ENCODE assay signal across 21 cellular contexts in the genomic region with DNA sequence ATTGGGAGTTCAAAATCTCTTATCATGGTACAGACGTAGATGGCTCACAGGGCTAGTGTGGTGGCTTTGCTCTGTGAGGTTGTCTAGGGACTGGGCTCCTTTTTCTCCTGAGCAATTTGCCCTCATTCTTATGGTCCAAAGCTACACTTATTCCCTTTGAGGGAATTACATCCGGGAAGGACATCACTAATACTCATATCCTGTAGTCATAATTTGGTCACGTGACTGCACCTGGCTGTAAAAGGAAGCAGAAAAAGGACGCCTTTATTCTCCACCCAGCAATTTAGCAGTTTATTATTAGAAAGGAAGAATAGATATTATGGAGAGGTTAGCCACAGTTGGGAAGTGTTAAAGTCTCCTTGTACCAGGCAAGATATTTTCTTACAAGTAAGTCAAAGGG. TPM values are rescaled to one million over a fixed set of nuclear protein-coding genes. Genes with fewer than 3 reads are reported as not detected.
DNase-seq lines count a peak whose midpoint lies in the region; ATAC-seq, FAIRE-seq and TF ChIP-seq lines count a peak whose summit lies in the region.
"Had no signal": no experiment of that assay in that cellular context is flagged by ENCODE, and none has a peak within 500 bp of the region (broad histone marks: within the 10 kb centered on the region; RNA-seq: fewer than 3 reads in every experiment).

No MANE protein-coding gene starts in this region.

- H3K9me3 Mint-ChIP-seq in activated T-cell treated with anti-CD3 and anti-CD28 coated beads, Interleukin-2, amount 50 U/mL, for 24 hours: peaks cover 5% of the 10 kb centered on the region
- peaks cover 3% of the 10 kb centered on the region for H3K9me3 Mint-ChIP-seq in CD8-positive, alpha-beta T cell

- POLR2A ChIA-PET in CD8-positive, alpha-beta T cell (lab: Charles Lee): no interaction called here
- POLR2A ChIA-PET in K562 (lab: Yijun Ruan, JAX): interaction anchor here (1.2 to 1.4 kb wide), 2 partner anchors 9 to 27 kb away, joined by 3 to 5 read pairs; no protein-coding TSS in a partner anchor

- no peak overlapping the region for H2AFZ ChIP-seq in K562 (ENCODE audit: low read depth, low read length)
- H2AFZ ChIP-seq: PC-9 had no signal

- TF ChIP-seq RAD21 in K562 (CRISPR knock-in tag; conservative IDR thresholded peaks at IDR 0.05 in 1 of 2, IDR thresholded peaks at IDR 0.05 in 1 of 2): no peak

- H3K9me1 ChIP-seq in K562 (ENCODE audit: control insufficient read depth, insufficient read depth, low read length): no peaks in the 10 kb centered on the region

- ATAC-seq in CD8-positive, alpha-beta T cell: no peak
- ATAC-seq in K562: no peak
- ATAC-seq: A549 had no signal

- BruUV-seq in K562 (replicated peaks; lab: Mats Ljungman, UMichigan): no TSS peak

- H3K4me1 ChIP-seq in CD8-positive, alpha-beta T cell (ENCODE audit: insufficient read depth, low read length): peaks cover 11% of the 10 kb centered on the region
- H3K4me1 ChIP-seq in K562 (replicated peaks in 1 of 2; ENCODE audit: control insufficient read depth in 2 of 2, insufficient read depth in 2 of 2, low read length in 2 of 2) (no peaks in the 10 kb centered on the region), small intestine (ENCODE audit: control insufficient read depth in 2 of 2, insufficient read depth in 1 of 2, low read depth in 1 of 2, low read length in 1 of 2) (no peaks in the 10 kb centered on the region)
- H3K4me1 ChIP-seq: A549 had no signal

- TF ChIP-seq CTCF in CD8-positive, alpha-beta T cell (IDR thresholded peaks at IDR 0.05): no peak
- no peak for TF ChIP-seq CTCF in K562 (IDR thresholded peaks at IDR 0.05 in 2 of 3, conservative IDR thresholded peaks at IDR 0.05 in 1 of 3; ENCODE audit: insufficient read depth in 2 of 3, low read depth in 1 of 3, low read length in 3 of 3)

- H3K27ac ChIP-seq in CD8-positive, alpha-beta T cell (ENCODE audit: low read depth, low read length): no peak overlapping the region
- H3K27ac ChIP-seq in K562 (ENCODE audit: extremely low read depth, low read depth, low read length) (no peak overlapping the region), small intestine (ENCODE audit: low read depth in 1 of 2, low read length in 1 of 2) (peak overlapping the region in 1 of 2 donors; percentile 59)
- H3K27ac ChIP-seq: A549, BLaER1, KMS-11, PC-9, RWPE1 had no signal

- peak overlapping the region; percentile 9 for H3K27ac Mint-ChIP-seq in activated T-cell treated with anti-CD3 and anti-CD28 coated beads, Interleukin-2, amount 50 U/mL, for 24 hours
- H3K27ac Mint-ChIP-seq in CD8-positive, alpha-beta T cell: peak overlapping the region; percentile 1

- intact Hi-C loops in CD8-positive, alpha-beta T cell (cut with DNase I, micrococcal nuclease): no loop called here
- intact Hi-C loops in K562 (cut with micrococcal nuclease): no loop called here

- no peak for TF ChIP-seq EP300 in K562 (IDR thresholded peaks at IDR 0.05; ENCODE audit: low read length)

- no peak overlapping the region for H3K9ac ChIP-seq in K562 (ENCODE audit: insufficient read depth in 1 of 2, low read depth in 2 of 2, low read length in 2 of 2)
- H3K9ac ChIP-seq: BLaER1, KMS-11 had no signal

- CTCF ChIA-PET in CD8-positive, alpha-beta T cell (lab: Charles Lee): interaction anchor here (1.4 kb wide), 1 partner anchor 108 kb away, joined by 3 read pairs; no protein-coding TSS in a partner anchor
- CTCF ChIA-PET in K562 (lab: Yijun Ruan, JAX; ENCODE audit: low intra/inter-chr PET ratio): no interaction called here

- H3K79me2 ChIP-seq in K562 (ENCODE audit: control insufficient read depth, insufficient read depth, low read length): no peaks in the 10 kb centered on the region

- 29% methylated on average over 4 of the region's 4 CpGs for WGBS in K562 (ENCODE audit: insufficient coverage, low coverage, missing lambda C conversion rate)
- 31 to 64% (median 41%) methylated on average over 4 of the region's 4 CpGs for WGBS in small intestine, 3 donors

- H4K20me1 ChIP-seq in K562 (replicated peaks; ENCODE audit: control insufficient read depth, insufficient read depth, low read length): no peaks in the 10 kb centered on the region

- H3K4me3 Mint-ChIP-seq in activated T-cell treated with anti-CD3 and anti-CD28 coated beads, Interleukin-2, amount 50 U/mL, for 24 hours: no peak overlapping the region
- no peak overlapping the region for H3K4me3 Mint-ChIP-seq in CD8-positive, alpha-beta T cell

- no peak for TF ChIP-seq POLR2A in K562 (conservative IDR thresholded peaks at IDR 0.05)

- DNase-seq in activated T-cell treated with anti-CD3 and anti-CD28 coated beads, Interleukin-2, amount 50 U/mL, for 24 hours: no peak
- no peak for DNase-seq in activated T-cell treated with anti-CD3 and anti-CD28 coated beads, Interleukin-2, amount 50 U/mL, for 48 hours
- no peak for DNase-seq in CD8-positive, alpha-beta T cell
- DNase-seq in K562 (ENCODE audit: extremely low read depth in 1 of 4, low spot score in 3 of 4): no peak
- DNase-seq in small intestine: peak; percentile 57
- no peak for DNase-seq in medulla oblongata (ENCODE audit: extremely low spot score)
- no peak for DNase-seq in HTR-8/SVneo (ENCODE audit: insufficient read length, low spot score)
- no peak for DNase-seq in effector CD8-positive, alpha-beta T cell (lab: John Stamatoyannopoulos, UW)
- DNase-seq: DMS79 treated with DMSO at 0.1 percent for 48 hours, MV-4-11, NCI-H1417, NCI-H187, NCI-H2107, NCI-H510A treated with DMSO at 0.1 percent for 48 hours, NCI-H82, PC-9 had no signal

- no peak overlapping the region for H3K4me3 ChIP-seq in CD8-positive, alpha-beta T cell (ENCODE audit: low read depth, low read length)
- H3K4me3 ChIP-seq in K562 (no peak overlapping the region), small intestine (ENCODE audit: low read depth in 1 of 2, low read length in 2 of 2) (no peak overlapping the region)
- H3K4me3 ChIP-seq: A549, BLaER1, PC-9 had no signal

- in situ Hi-C loops in K562 (cut with MboI): no loop called here

- peaks cover 56% of the 10 kb centered on the region for H3K4me1 Mint-ChIP-seq in activated T-cell treated with anti-CD3 and anti-CD28 coated beads, Interleukin-2, amount 50 U/mL, for 24 hours (ENCODE audit: low read depth)
- peaks cover 33% of the 10 kb centered on the region for H3K4me1 Mint-ChIP-seq in CD8-positive, alpha-beta T cell (ENCODE audit: low read depth)

- H3K36me3 ChIP-seq in CD8-positive, alpha-beta T cell (ENCODE audit: insufficient read depth, low read length): no peaks in the 10 kb centered on the region
- H3K36me3 ChIP-seq in K562 (ENCODE audit: control insufficient read depth, insufficient read depth, low read length) (no peaks in the 10 kb centered on the region), small intestine (ENCODE audit: control insufficient read depth in 2 of 2, insufficient read depth in 2 of 2, low read length in 2 of 2) (peaks cover 0 to 5% of the 10 kb centered on the region in 2 donors)

- FAIRE-seq in K562 (lab: Jason Lieb, UNC): no peak
- no peak for FAIRE-seq in small intestine (lab: Jason Lieb, UNC)
- no peak for FAIRE-seq in HTR-8/SVneo (lab: Jason Lieb, UNC)
- FAIRE-seq: A549, H1 had no signal

- H3K9me3 ChIP-seq in CD8-positive, alpha-beta T cell (ENCODE audit: low read length): no peaks in the 10 kb centered on the region
- H3K9me3 ChIP-seq in K562 (replicated peaks; ENCODE audit: control insufficient read depth, insufficient read depth, low read depth, low read length) (no peaks in the 10 kb centered on the region), small intestine (ENCODE audit: control insufficient read depth, low read depth) (no peaks in the 10 kb centered on the region)

- no peaks in the 10 kb centered on the region for H3K27me3 ChIP-seq in CD8-positive, alpha-beta T cell (ENCODE audit: insufficient read depth, low read length)
- H3K27me3 ChIP-seq in K562 (ENCODE audit: control insufficient read depth in 2 of 2, insufficient read depth in 2 of 2, low read length in 2 of 2) (no peaks in the 10 kb centered on the region), small intestine (ENCODE audit: control insufficient read depth in 2 of 2, insufficient read depth in 2 of 2, low read length in 2 of 2) (no peaks in the 10 kb centered on the region)
- H3K27me3 ChIP-seq: BLaER1 had no signal

- H3K4me2 ChIP-seq in K562 (ENCODE audit: insufficient read depth, low read length): no peak overlapping the region
- H3K4me2 ChIP-seq: A549, BLaER1, KMS-11, PC-9 had no signal

- no peaks in the 10 kb centered on the region for H3K27me3 Mint-ChIP-seq in activated T-cell treated with anti-CD3 and anti-CD28 coated beads, Interleukin-2, amount 50 U/mL, for 24 hours
- no peaks in the 10 kb centered on the region for H3K27me3 Mint-ChIP-seq in CD8-positive, alpha-beta T cell (ENCODE audit: low read depth)

- H3K36me3 Mint-ChIP-seq in activated T-cell treated with anti-CD3 and anti-CD28 coated beads, Interleukin-2, amount 50 U/mL, for 24 hours (ENCODE audit: low read depth): peaks cover 89% of the 10 kb centered on the region
- H3K36me3 Mint-ChIP-seq in CD8-positive, alpha-beta T cell: peaks cover 45% of the 10 kb centered on the region

TF ChIP-seq in K562, 482 proteins besides CTCF, POLR2A, EP300 and RAD21 (continues in another document):
- TF ChIP-seq CEBPG (CRISPR knock-in tag; IDR thresholded peaks at IDR 0.05): no peak
- TF ChIP-seq CEBPG (tag; conservative IDR thresholded peaks at IDR 0.05 in 1 of 2, IDR thresholded peaks at IDR 0.05 in 1 of 2): no peak
- no peak for TF ChIP-seq ATF7 (IDR thresholded peaks at IDR 0.05)
- no peak for TF ChIP-seq PHF8 (IDR thresholded peaks at IDR 0.05; ENCODE audit: borderline replicate concordance, low read length)

RNA-seq across cellular contexts. Expression of a gene that starts 28.1 kb away (rescaled TPM):
- total RNA-seq in CD8-positive, alpha-beta T cell: 10 to 100 TPM; 17.5 to 18.4 TPM
- 12.6 and 16.5 TPM in 2 replicates for total RNA-seq in K562 (2011; cell fraction: chromatin; rRNA removed; ENCODE audit: low replicate concordance)
- 6.3 and 6.4 TPM in 2 replicates for total RNA-seq in K562 (2011; cell fraction: nucleolus; rRNA removed)
- 7.4 and 9.8 TPM in 2 replicates for total RNA-seq in K562 (2011; cell fraction: nucleoplasm; rRNA removed)
- total RNA-seq in K562 (2014; rRNA removed): 1.4 and 2.1 TPM in 2 replicates
- total RNA-seq in K562 (2014; rRNA removed; fragmentation: Illumina TruSeq; extraction: Trizol): 0.80 and 1.3 TPM in 2 replicates
- total RNA-seq in K562 (2015; rRNA removed; fragmentation: Illumina TruSeq; extraction: Trizol): 0.80 and 0.90 TPM in 2 replicates
- 1.2 and 1.6 TPM in 2 replicates for total RNA-seq in K562 (2021)
- polyA plus RNA-seq in K562 (2011; rRNA removed): 0.57 and 1.5 TPM in 2 replicates
- 0.43 and 1.3 TPM in 2 replicates for polyA plus RNA-seq in K562 (2011; cell fraction: cytosol; rRNA removed)
- polyA plus RNA-seq in K562 (2011; cell fraction: nucleus; rRNA removed): 1.2 and 3.5 TPM in 2 replicates
- 0.61 and 0.71 TPM in 2 replicates for polyA plus RNA-seq in K562 (2012)
- polyA plus RNA-seq in K562 (2014; fragmentation: Illumina TruSeq; extraction: Trizol): 0.64 and 0.73 TPM in 2 replicates
- polyA plus RNA-seq in K562 (2014; fragmentation: Nextera tagmentation; extraction: Ambion mirVana): 1 to 10 TPM in 1 of 2 experiments, under 1 TPM in 1; 0.62 to 1.3 TPM
- 0.48 and 0.58 TPM in 2 replicates for polyA plus RNA-seq in K562 (2014; rRNA removed)
- polyA minus RNA-seq in K562 (2011; rRNA and poly(A)+ RNA removed): 4.2 and 11.6 TPM in 2 replicates
- polyA minus RNA-seq in K562 (2011; cell fraction: cytosol; rRNA and poly(A)+ RNA removed): 2.6 and 3.0 TPM in 2 replicates
- polyA minus RNA-seq in K562 (2011; cell fraction: nucleus; rRNA and poly(A)+ RNA removed): 7.7 and 12.4 TPM in 2 replicates
- 10 to 100 TPM in 1 of 3 donors, 1 to 10 TPM in 2; 1.1 to 12.1 (median 1.4) TPM for polyA plus RNA-seq in small intestine
